ENCODE assay signal across 9 cellular contexts in the genomic region with DNA sequence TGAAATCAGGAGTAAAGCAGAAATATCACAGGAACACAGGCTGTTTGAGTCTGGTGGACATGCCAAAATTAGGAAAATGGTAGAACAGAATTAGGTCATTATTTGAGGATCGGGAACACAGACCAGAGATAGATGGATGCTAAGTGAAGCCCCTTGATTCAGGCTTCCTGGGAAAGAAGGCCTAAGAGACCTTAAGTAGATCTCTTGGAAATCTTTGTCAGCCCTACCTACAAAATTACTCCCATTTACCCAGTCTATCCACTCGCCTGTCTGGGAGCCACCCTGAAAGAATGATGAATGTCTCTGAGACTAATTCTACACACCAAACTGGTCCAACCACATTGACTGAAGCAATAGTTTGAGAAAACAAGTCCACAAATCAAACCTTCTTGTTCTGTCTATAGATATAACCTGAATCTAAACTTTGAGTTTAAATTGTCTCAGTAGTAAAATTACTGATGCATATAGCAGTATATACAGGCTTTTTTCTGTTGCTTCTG. TPM values are rescaled to one million over a fixed set of nuclear protein-coding genes. Genes with fewer than 3 reads are reported as not detected.
DNase-seq lines count a peak whose midpoint lies in the region; ATAC-seq and TF ChIP-seq lines count a peak whose summit lies in the region.
"Had no signal": no experiment of that assay in that cellular context is flagged by ENCODE, and none has a peak within 500 bp of the region (broad histone marks: within the 10 kb centered on the region; RNA-seq: fewer than 3 reads in every experiment).

No MANE protein-coding gene starts in this region.

- H3K4me3 ChIP-seq in AG04450 (ENCODE audit: low read depth, low read length), result no peak overlapping the region
- H3K4me3 ChIP-seq in brain microvascular endothelial cell (ENCODE audit: low read depth, low read length), result no peak overlapping the region
- H3K4me3 ChIP-seq in BE2C (ENCODE audit: low read depth, low read length), result no peak overlapping the region

- H3K9me3 ChIP-seq in AG04450 (ENCODE audit: control insufficient read depth, insufficient read depth, low read length) (no peaks in the 10 kb centered on the region), BE2C (no peaks in the 10 kb centered on the region)

- DNase-seq in AG04450 (ENCODE audit: low read depth, low spot score), result no peak
- DNase-seq in brain microvascular endothelial cell, result peak; percentile 10
- DNase-seq in BE2C, result no peak
- DNase-seq in ecto neural progenitor cell (ENCODE audit: low spot score), result no peak
- no peak for DNase-seq in activated effector memory CD4-positive, alpha-beta T cell treated with Interleukin-2 at 50 U/mL for 16 hours
- DNase-seq in NCI-H524 treated with DMSO at 0.1 percent for 48 hours (lab: John Stamatoyannopoulos, UW), result no peak
- DNase-seq: retina had no signal

- H3K27me3 Mint-ChIP-seq in nephron (ENCODE audit: low read depth), result no peaks in the 10 kb centered on the region

- no peak overlapping the region for H3K4me3 Mint-ChIP-seq in nephron

- in situ Hi-C loops in brain microvascular endothelial cell (cut with HindIII; ENCODE audit: low pct_ligation_motif_present, low sequenced_read_pairs), result no loop called here

- no peaks in the 10 kb centered on the region for H3K9me3 Mint-ChIP-seq in nephron

- no peaks in the 10 kb centered on the region for H3K36me3 ChIP-seq in brain microvascular endothelial cell (replicated peaks)
- H3K36me3 ChIP-seq in BE2C, result no peaks in the 10 kb centered on the region

- H3K27ac Mint-ChIP-seq in nephron, result peak overlapping the region; percentile 58 to 60 (median 58)

- H3K4me1 ChIP-seq in BE2C, result no peaks in the 10 kb centered on the region

- TF ChIP-seq CTCF in AG04450 (IDR thresholded peaks at IDR 0.05; ENCODE audit: low read depth, low read length) (no peak), brain microvascular endothelial cell (IDR thresholded peaks at IDR 0.05; ENCODE audit: low read depth, low read length, missing control alignments) (no peak), nephron (IDR thresholded peaks at IDR 0.05; ENCODE audit: unreplicated experiment in 3 of 3) (no peak), BE2C (IDR thresholded peaks at IDR 0.05; ENCODE audit: low read depth, low read length) (no peak)

- peak; percentile 18 for ATAC-seq in HG03064 (IDR thresholded peaks at IDR 0.05; ENCODE audit: low read depth, unreplicated experiment)

- no peaks in the 10 kb centered on the region for H3K36me3 Mint-ChIP-seq in nephron (ENCODE audit: low read depth)

- H3K27me3 ChIP-seq in AG04450 (ENCODE audit: control insufficient read depth, insufficient read depth, low read length), result no peaks in the 10 kb centered on the region
- H3K27me3 ChIP-seq in brain microvascular endothelial cell (replicated peaks), result no peaks in the 10 kb centered on the region
- no peaks in the 10 kb centered on the region for H3K27me3 ChIP-seq in BE2C

- POLR2A ChIA-PET in AG04450 (lab: Yijun Ruan, JAX), result no interaction called here

- H3K27ac ChIP-seq in AG04450 (ENCODE audit: low read depth, low read length) (peak overlapping the region; percentile 88), brain microvascular endothelial cell (peak overlapping the region; percentile 83)

- CTCF ChIA-PET in AG04450 (lab: Charles Lee), result no interaction called here

- peaks cover 10% of the 10 kb centered on the region for H3K4me1 Mint-ChIP-seq in nephron

RNA-seq across cellular contexts. Expression of a gene that starts 36.6 kb away (rescaled TPM):
- polyA plus RNA-seq in AG04450 (2011; rRNA removed), result 46.9 and 56.6 TPM in 2 replicates
- polyA minus RNA-seq in AG04450 (2011; rRNA and poly(A)+ RNA removed), result 21.4 and 44.8 TPM in 2 replicates
- polyA plus RNA-seq in BE2C (2012; ENCODE audit: insufficient read depth, insufficient read length, low read depth), result 16.7 TPM
